Comparison of ENCODE assay signal across 10 cellular contexts in genomic region chr9:79592736-79593493, GRCh38. TPM values are rescaled to one million over a fixed set of nuclear protein-coding genes. Genes with fewer than 3 reads are reported as not detected.
DNase-seq lines count a peak whose midpoint lies in the region; ATAC-seq and TF ChIP-seq lines count a peak whose summit lies in the region.
"Had no signal": no experiment of that assay in that cellular context is flagged by ENCODE, and none has a peak within 500 bp of the region (broad histone marks: within the 10 kb centered on the region; RNA-seq: fewer than 3 reads in every experiment).

No MANE protein-coding gene starts in this region.

- POLR2A ChIA-PET in activated CD8-positive, alpha-beta T cell treated with anti-CD3 and anti-CD28 coated beads, Interleukin-2, amount 10 ng/mL, durations not matched to agents 7 days and 5 days (lab: Charles Lee): interaction anchor here (0.6 to 1.6 kb wide), 4 partner anchors 12 to 31 kb away, joined by 3 to 6 read pairs (median 3); partner anchors contain the start of gene TLE4

- CTCF ChIA-PET in activated CD8-positive, alpha-beta T cell treated with anti-CD3 and anti-CD28 coated beads, Interleukin-2, amount 10 ng/mL, durations not matched to agents 7 days and 5 days (lab: Charles Lee): interaction anchor here (0.8 to 1.5 kb wide), 3 partner anchors 9 to 39 kb away, joined by 3 to 6 read pairs (median 4); no protein-coding TSS in a partner anchor

- ATAC-seq in GM18868 (IDR thresholded peaks at IDR 0.05; ENCODE audit: unreplicated experiment) (peak; percentile 58), HG03045 (IDR thresholded peaks at IDR 0.05; ENCODE audit: unreplicated experiment) (peak; percentile 50)
- peak; percentile 74 for ATAC-seq in activated CD8-positive, alpha-beta T cell treated with anti-CD3 and anti-CD28 coated beads, Interleukin-2, amount 10 ng/mL, durations not matched to agents 7 days and 5 days
- ATAC-seq: gastroesophageal sphincter had no signal

- H3K36me3 ChIP-seq in neutrophil (peaks cover 11% of the 10 kb centered on the region), adrenal gland (replicated peaks in 1 of 2) (no peaks in the 10 kb centered on the region)
- H3K36me3 ChIP-seq: gastroesophageal sphincter had no signal

- H3K4me3 Mint-ChIP-seq in activated CD8-positive, alpha-beta T cell treated with anti-CD3 and anti-CD28 coated beads, Interleukin-2, amount 10 ng/mL, durations not matched to agents 7 days and 5 days: peak overlapping the region; percentile 19
- H3K4me3 Mint-ChIP-seq: brain had no signal

- peak overlapping the region; percentile 0 for H3K27ac Mint-ChIP-seq in activated CD8-positive, alpha-beta T cell treated with anti-CD3 and anti-CD28 coated beads, Interleukin-2, amount 10 ng/mL, durations not matched to agents 7 days and 5 days
- H3K27ac Mint-ChIP-seq: brain had no signal

- H3K4me1 ChIP-seq in neutrophil (ENCODE audit: control insufficient read depth in 1 of 2, insufficient read depth in 1 of 2, low read depth in 1 of 2, low read length in 1 of 2) (peaks cover 43 to 78% of the 10 kb centered on the region in 2 experiments), adrenal gland (replicated peaks in 1 of 2) (no peaks in the 10 kb centered on the region)

- H3K36me3 Mint-ChIP-seq in activated CD8-positive, alpha-beta T cell treated with anti-CD3 and anti-CD28 coated beads, Interleukin-2, amount 10 ng/mL, durations not matched to agents 7 days and 5 days (ENCODE audit: low read depth): peaks cover 59% of the 10 kb centered on the region

- peak overlapping the region in 1 of 2 experiments; percentile 0 for H3K4me3 ChIP-seq in neutrophil (ENCODE audit: low read depth in 1 of 2, low read length in 1 of 2)
- no peak overlapping the region for H3K4me3 ChIP-seq in adrenal gland
- H3K4me3 ChIP-seq: gastroesophageal sphincter had no signal

- H3K9me3 ChIP-seq in neutrophil: no peaks in the 10 kb centered on the region
- H3K9me3 ChIP-seq in adrenal gland (replicated peaks in 1 of 3): no peaks in the 10 kb centered on the region
- H3K9me3 ChIP-seq: gastroesophageal sphincter had no signal

- H3K27ac ChIP-seq in neutrophil: peak overlapping the region; percentile 92
- H3K27ac ChIP-seq in adrenal gland: no peak overlapping the region
- H3K27ac ChIP-seq: gastroesophageal sphincter had no signal

- peak; percentile 53 for DNase-seq in activated CD8-positive, alpha-beta T cell treated with anti-CD3 and anti-CD28 coated beads, Interleukin-2, amount 10 ng/mL, durations not matched to agents 7 days and 5 days
- DNase-seq in KG1 (lab: John Stamatoyannopoulos, UW) (no peak), adrenal gland (no peak), NCI-H1417 treated with DMSO at 0.1 percent for 48 hours (lab: John Stamatoyannopoulos, UW) (no peak)
- DNase-seq: GOT3 had no signal

- TF ChIP-seq CTCF in neutrophil (IDR thresholded peaks at IDR 0.05) (no peak), adrenal gland (IDR thresholded peaks at IDR 0.05) (no peak)

- H3K27me3 ChIP-seq in neutrophil (no peaks in the 10 kb centered on the region), adrenal gland (no peaks in the 10 kb centered on the region)
- H3K27me3 ChIP-seq: gastroesophageal sphincter had no signal

- WGBS in adrenal gland, 4 donors: 71 to 84% (median 75%) methylated on average over 4 of the region's 4 CpGs

- intact Hi-C loops in adrenal gland (cut with DNase I): no loop called here

- H3K9me3 Mint-ChIP-seq in activated CD8-positive, alpha-beta T cell treated with anti-CD3 and anti-CD28 coated beads, Interleukin-2, amount 10 ng/mL, durations not matched to agents 7 days and 5 days (ENCODE audit: insufficient read depth): no peaks in the 10 kb centered on the region

- H3K4me1 Mint-ChIP-seq in activated CD8-positive, alpha-beta T cell treated with anti-CD3 and anti-CD28 coated beads, Interleukin-2, amount 10 ng/mL, durations not matched to agents 7 days and 5 days (ENCODE audit: low read depth): peaks cover 61% of the 10 kb centered on the region
- H3K4me1 Mint-ChIP-seq: brain had no signal

- peaks cover 3% of the 10 kb centered on the region for H3K27me3 Mint-ChIP-seq in activated CD8-positive, alpha-beta T cell treated with anti-CD3 and anti-CD28 coated beads, Interleukin-2, amount 10 ng/mL, durations not matched to agents 7 days and 5 days (ENCODE audit: low read depth)

- TF ChIP-seq POLR2A in adrenal gland (IDR thresholded peaks at IDR 0.05): no peak

RNA-seq across cellular contexts. Expression of gene TLE4, which starts 21.1 kb away (rescaled TPM):
- total RNA-seq in activated CD8-positive, alpha-beta T cell treated with anti-CD3 and anti-CD28 coated beads, Interleukin-2, amount 10 ng/mL, durations not matched to agents 7 days and 5 days: 10 to 100 TPM; 47.7 to 51.8 TPM
- 10 to 100 TPM; 38.2 to 70.5 (median 43.3) TPM for total RNA-seq in adrenal gland
- polyA plus RNA-seq in adrenal gland: 10 to 100 TPM; 11.8 to 38.9 (median 14.6) TPM
